8 cellular contexts compared by ENCODE assay signal in the genomic region with DNA sequence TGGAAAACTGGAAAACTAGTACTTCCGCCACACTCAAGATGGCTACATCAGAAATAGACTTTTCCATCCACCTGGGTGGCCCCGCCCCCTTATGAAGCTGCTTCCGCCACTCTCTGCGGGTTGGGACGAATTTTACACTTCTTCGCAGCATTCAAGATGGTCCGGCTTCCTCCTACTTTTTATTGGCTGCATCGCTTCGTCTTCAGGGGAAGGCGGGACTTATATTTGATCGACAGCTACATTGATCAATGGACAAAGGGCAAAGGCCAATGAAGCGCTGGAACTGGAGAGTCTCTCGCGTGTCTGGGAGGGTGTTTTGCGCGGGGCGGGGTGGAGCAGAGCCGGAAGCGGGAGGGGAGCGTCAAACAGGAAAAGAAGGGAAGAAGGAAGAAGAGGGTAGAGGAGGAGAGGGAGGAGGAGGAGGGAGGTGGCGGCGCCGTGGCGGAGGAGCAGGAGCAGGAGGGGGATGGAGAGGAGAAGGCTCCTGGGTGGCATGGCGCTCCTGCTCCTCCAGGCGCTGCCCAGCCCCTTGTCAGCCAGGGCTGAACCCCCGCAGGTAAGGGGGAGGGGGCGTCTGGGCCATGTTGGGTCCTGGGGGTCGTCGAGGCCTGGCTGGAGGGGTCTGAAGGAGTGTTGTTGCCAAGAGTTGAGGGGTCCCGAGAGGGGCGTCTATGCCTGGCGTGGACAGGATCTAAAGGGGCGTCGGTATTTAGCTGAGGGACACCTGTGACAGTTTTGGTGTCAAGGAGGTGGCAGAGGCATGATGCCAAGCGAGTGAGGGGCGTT. TPM values are rescaled to one million over a fixed set of nuclear protein-coding genes. Genes with fewer than 3 reads are reported as not detected.
DNase-seq lines count a peak whose midpoint lies in the region; ATAC-seq and TF ChIP-seq lines count a peak whose summit lies in the region.

A gene (plus strand): TSS at position 361 of the 786 bp plus-strand sequence. CDS start 106 bp downstream, at position 467.

- no peak for TF ChIP-seq CTCF in suprapubic skin (IDR thresholded peaks at IDR 0.05)

- peak within 1 kb of the TSS; percentile 95 for H3K27ac Mint-ChIP-seq in activated naive CD4-positive, alpha-beta T cell treated with anti-CD3 and anti-CD28 coated beads, Interleukin-2, amount 50 U/mL, for 24 hours

- H3K4me3 ChIP-seq in GM08714 (ENCODE audit: low read length) (peak within 1 kb of the TSS; percentile 89), suprapubic skin (peak within 1 kb of the TSS; percentile 99)

- peak; percentile 28 to 94 for TF ChIP-seq POLR2A in suprapubic skin (IDR thresholded peaks at IDR 0.05)

- peak within 1 kb of the TSS; percentile 90 for H3K4me3 Mint-ChIP-seq in activated naive CD4-positive, alpha-beta T cell treated with anti-CD3 and anti-CD28 coated beads, Interleukin-2, amount 50 U/mL, for 24 hours

- no peak for TF ChIP-seq EP300 in suprapubic skin (IDR thresholded peaks at IDR 0.05)

- H3K9me3 Mint-ChIP-seq in activated naive CD4-positive, alpha-beta T cell treated with anti-CD3 and anti-CD28 coated beads, Interleukin-2, amount 50 U/mL, for 24 hours = peaks cover 6% of the 10 kb centered on the region

- H3K36me3 ChIP-seq in suprapubic skin = no peaks in the 10 kb centered on the region

- under 1% methylated on average over 37 of the region's 37 CpGs for WGBS in suprapubic skin

- H3K27me3 ChIP-seq in suprapubic skin = no peaks in the 10 kb centered on the region

- H3K27ac ChIP-seq in suprapubic skin = peak within 1 kb of the TSS; percentile 98

- ATAC-seq in HG02588 (IDR thresholded peaks at IDR 0.05; ENCODE audit: unreplicated experiment) = peak; percentile 96
- ATAC-seq in SK-N-SH treated with all-trans-retinoic acid at 6 μM for 48 hours = peak; percentile 98

- DNase-seq in NCI-H1092 (lab: John Stamatoyannopoulos, UW) (peak; percentile 96), globus pallidus (ENCODE audit: low spot score) (peak; percentile 100), nucleus accumbens (lab: John Stamatoyannopoulos, UW) (peak; percentile 52 to 99 (median 96)), suprapubic skin (ENCODE audit: low spot score in 2 of 2) (peak; percentile 97 to 98)

- H3K9me3 ChIP-seq in suprapubic skin = no peaks in the 10 kb centered on the region

- H3K27me3 Mint-ChIP-seq in activated naive CD4-positive, alpha-beta T cell treated with anti-CD3 and anti-CD28 coated beads, Interleukin-2, amount 50 U/mL, for 24 hours = no peaks in the 10 kb centered on the region

- H3K36me3 Mint-ChIP-seq in activated naive CD4-positive, alpha-beta T cell treated with anti-CD3 and anti-CD28 coated beads, Interleukin-2, amount 50 U/mL, for 24 hours = peaks cover 4% of the 10 kb centered on the region

- H3K4me1 Mint-ChIP-seq in activated naive CD4-positive, alpha-beta T cell treated with anti-CD3 and anti-CD28 coated beads, Interleukin-2, amount 50 U/mL, for 24 hours = peaks cover 49% of the 10 kb centered on the region

- peaks cover 35% of the 10 kb centered on the region for H3K4me1 ChIP-seq in suprapubic skin

TF ChIP-seq in SK-N-SH treated with all-trans-retinoic acid at 6 μM for 48 hours, 23 proteins besides CTCF, POLR2A, EP300 and RAD21:
- TF ChIP-seq BACH2 (CRISPR knock-in tag; IDR thresholded peaks at IDR 0.05; ENCODE audit: borderline replicate concordance) = no peak
- no peak for TF ChIP-seq RARB (CRISPR knock-in tag; IDR thresholded peaks at IDR 0.05)
- TF ChIP-seq, protein P1, sequence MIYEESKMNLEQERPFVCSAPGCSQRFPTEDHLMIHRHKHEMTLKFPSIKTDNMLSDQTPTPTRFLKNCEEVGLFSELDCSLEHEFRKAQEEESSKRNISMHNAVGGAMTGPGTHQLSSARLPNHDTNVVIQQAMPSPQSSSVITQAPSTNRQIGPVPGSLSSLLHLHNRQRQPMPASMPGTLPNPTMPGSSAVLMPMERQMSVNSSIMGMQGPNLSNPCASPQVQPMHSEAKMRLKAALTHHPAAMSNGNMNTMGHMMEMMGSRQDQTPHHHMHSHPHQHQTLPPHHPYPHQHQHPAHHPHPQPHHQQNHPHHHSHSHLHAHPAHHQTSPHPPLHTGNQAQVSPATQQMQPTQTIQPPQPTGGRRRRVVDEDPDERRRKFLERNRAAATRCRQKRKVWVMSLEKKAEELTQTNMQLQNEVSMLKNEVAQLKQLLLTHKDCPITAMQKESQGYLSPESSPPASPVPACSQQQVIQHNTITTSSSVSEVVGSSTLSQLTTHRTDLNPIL (CRISPR knock-in tag; IDR thresholded peaks at IDR 0.05; ENCODE audit: low read depth) = no peak
- TF ChIP-seq GLIS3 (CRISPR knock-in tag; IDR thresholded peaks at IDR 0.05) = no peak
- TF ChIP-seq ZC3H10 (CRISPR knock-in tag; IDR thresholded peaks at IDR 0.05) = no peak
- TF ChIP-seq ZNF70 (CRISPR knock-in tag; IDR thresholded peaks at IDR 0.05) = no peak
- TF ChIP-seq ESRRG (CRISPR knock-in tag; IDR thresholded peaks at IDR 0.05) = no peak
- TF ChIP-seq ARNTL (CRISPR knock-in tag; IDR thresholded peaks at IDR 0.05; ENCODE audit: borderline replicate concordance, low read depth) = no peak
- TF ChIP-seq ISL1 (CRISPR knock-in tag; IDR thresholded peaks at IDR 0.05) = no peak
- TF ChIP-seq, protein P2, sequence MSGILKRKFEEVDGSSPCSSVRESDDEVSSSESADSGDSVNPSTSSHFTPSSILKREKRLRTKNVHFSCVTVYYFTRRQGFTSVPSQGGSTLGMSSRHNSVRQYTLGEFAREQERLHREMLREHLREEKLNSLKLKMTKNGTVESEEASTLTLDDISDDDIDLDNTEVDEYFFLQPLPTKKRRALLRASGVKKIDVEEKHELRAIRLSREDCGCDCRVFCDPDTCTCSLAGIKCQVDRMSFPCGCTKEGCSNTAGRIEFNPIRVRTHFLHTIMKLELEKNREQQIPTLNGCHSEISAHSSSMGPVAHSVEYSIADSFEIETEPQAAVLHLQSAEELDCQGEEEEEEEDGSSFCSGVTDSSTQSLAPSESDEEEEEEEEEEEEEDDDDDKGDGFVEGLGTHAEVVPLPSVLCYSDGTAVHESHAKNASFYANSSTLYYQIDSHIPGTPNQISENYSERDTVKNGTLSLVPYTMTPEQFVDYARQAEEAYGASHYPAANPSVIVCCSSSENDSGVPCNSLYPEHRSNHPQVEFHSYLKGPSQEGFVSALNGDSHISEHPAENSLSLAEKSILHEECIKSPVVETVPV (CRISPR knock-in tag; IDR thresholded peaks at IDR 0.05) = no peak
- no peak for TF ChIP-seq TOX (CRISPR knock-in tag; IDR thresholded peaks at IDR 0.05; ENCODE audit: borderline replicate concordance)
- TF ChIP-seq ZFP30 (CRISPR knock-in tag; IDR thresholded peaks at IDR 0.05) = no peak
- no peak for TF ChIP-seq SNAI2 (CRISPR knock-in tag; IDR thresholded peaks at IDR 0.05)
- no peak for TF ChIP-seq TCF4 (CRISPR knock-in tag; IDR thresholded peaks at IDR 0.05; ENCODE audit: borderline replicate concordance)
- TF ChIP-seq ZNF565 (CRISPR knock-in tag; conservative IDR thresholded peaks at IDR 0.05; ENCODE audit: low read depth) = no peak

RNA-seq across cellular contexts. Expression of the gene that starts here (rescaled TPM):
- 100 to 1,000 TPM; 103 to 166 (median 125) TPM for total RNA-seq in suprapubic skin

Comparison
In these comparisons a context has a peak if more than half of its experiments do, and no peak if none do; other contexts are left out.
1. Peak in every context shown above with its lines: DNase-seq, ATAC-seq, H3K4me3 ChIP-seq and H3K27ac ChIP-seq.